Comparison of ENCODE assay signal across 8 cellular contexts in genomic region chr2:32277674-32278475, GRCh38. TPM values are rescaled to one million over a fixed set of nuclear protein-coding genes. Genes with fewer than 3 reads are reported as not detected.
DNase-seq lines count a peak whose midpoint lies in the region; ATAC-seq and TF ChIP-seq lines count a peak whose summit lies in the region.

TSS of gene YIPF4 (plus strand) at chr2:32277904. CDS start at chr2:32278156, 252 bp downstream.

- TF ChIP-seq CTCF in BE2C (IDR thresholded peaks at IDR 0.05; ENCODE audit: low read depth, low read length) (no peak), coronary artery (IDR thresholded peaks at IDR 0.05) (no peak)

- peak within 1 kb of the TSS; percentile 77 for H3K4me3 ChIP-seq in BE2C (ENCODE audit: low read depth, low read length)
- peak within 1 kb of the TSS; percentile 88 for H3K4me3 ChIP-seq in coronary artery

- H3K27ac ChIP-seq in coronary artery: peak within 1 kb of the TSS; percentile 64 to 92

- intact Hi-C loops in left colon (cut with DNase I, micrococcal nuclease): no loop called here

- H3K9me3 ChIP-seq in BE2C: no peaks in the 10 kb centered on the region

- peak; percentile 99 for ATAC-seq in HG03460 (IDR thresholded peaks at IDR 0.05; ENCODE audit: unreplicated experiment)
- ATAC-seq in left colon: peak; percentile 99

- no peaks in the 10 kb centered on the region for H3K4me1 ChIP-seq in BE2C

- H3K27me3 ChIP-seq in BE2C: no peaks in the 10 kb centered on the region

- peak; percentile 88 for DNase-seq in BE2C
- DNase-seq in GM19240 (ENCODE audit: insufficient read length, low spot score): peak; percentile 85
- peak; percentile 85 to 89 for DNase-seq in NCI-H526 (lab: John Stamatoyannopoulos, UW)
- peak; percentile 88 for DNase-seq in activated CD4-positive, alpha-beta T cell treated with anti-CD3 and anti-CD28 coated beads for 48 hours
- peak; percentile 89 for DNase-seq in coronary artery (ENCODE audit: low spot score)
- DNase-seq in left colon: peak; percentile 82 to 86
- peak; percentile 85 for DNase-seq in stimulated activated CD4-positive, alpha-beta T cell treated with anti-CD3 and anti-CD28 coated beads, Interleukin-1b, Interleukin-23, amount 100 ng/mL, for 48 hours

- peaks cover 12% of the 10 kb centered on the region for H3K36me3 ChIP-seq in BE2C

RNA-seq across cellular contexts. Expression of gene YIPF4, which starts in this region (rescaled TPM):
- 13.7 TPM for polyA plus RNA-seq in BE2C (2012; ENCODE audit: insufficient read depth, insufficient read length, low read depth)
- 10 to 100 TPM; 51.6 to 63.5 TPM for total RNA-seq in left colon

Comparison
In these comparisons a context has a peak if more than half of its experiments do, and no peak if none do; other contexts are left out.
1. Peak in every context shown above with its lines: DNase-seq, ATAC-seq, H3K4me3 ChIP-seq and H3K27ac ChIP-seq.